Comparison of ENCODE assay signal across 1 cellular context in genomic region chr1:94989911-94990463, GRCh38.
TF ChIP-seq lines count a peak whose summit lies in the region.

No MANE protein-coding gene starts in this region.

TF ChIP-seq in HepG2, 621 proteins besides CTCF, POLR2A, EP300 and RAD21 (continued from another document):
- TF ChIP-seq ARID3A (IDR thresholded peaks at IDR 0.05; ENCODE audit: low read depth, low read length) (no peak), TRIM24 (CRISPR knock-in tag; IDR thresholded peaks at IDR 0.05) (no peak), ARNT (IDR thresholded peaks at IDR 0.05) (no peak), ZNF883 (CRISPR knock-in tag; IDR thresholded peaks at IDR 0.05; ENCODE audit: not compliant biosample characterization) (no peak)
TF ChIP-seq in HepG2: peak in this region for 0.
